1 cellular context compared by ENCODE assay signal in the genomic region with DNA sequence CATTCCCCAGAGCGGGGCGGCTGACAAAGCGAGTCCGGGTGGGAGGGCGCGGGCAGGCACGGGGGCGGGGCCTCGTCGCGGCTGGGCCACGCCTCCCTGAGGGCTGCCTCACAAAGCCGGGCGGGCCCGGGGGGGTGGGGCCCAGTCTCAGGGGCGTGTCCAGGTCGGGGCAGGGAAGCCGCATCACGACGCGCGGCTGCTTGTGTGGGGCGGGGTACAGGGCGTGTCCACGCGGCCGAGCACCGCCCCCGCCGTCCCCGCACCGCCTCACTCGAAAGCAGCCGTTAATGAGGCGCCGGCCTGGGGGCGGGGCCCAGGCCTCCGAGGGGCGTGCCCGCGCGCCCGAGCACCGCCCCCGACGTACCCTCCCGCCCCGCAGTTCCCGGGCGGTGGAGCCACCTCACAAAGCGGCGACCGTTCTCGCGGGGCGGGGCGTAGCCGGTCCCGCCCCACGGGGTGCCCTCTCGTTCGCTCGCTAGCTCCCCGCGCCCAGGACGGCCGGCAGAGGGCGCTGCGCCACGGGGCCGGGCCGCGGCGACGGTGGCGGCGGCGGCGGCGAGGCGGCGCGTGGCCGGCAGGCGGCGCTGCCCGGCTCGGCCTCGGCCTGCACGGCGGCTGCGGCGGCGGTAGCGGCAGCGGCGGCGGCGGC.
TF ChIP-seq lines count a peak whose summit lies in the region.

Gene CARM1 (plus strand): TSS at position 599 of the 649 bp plus-strand sequence. CDS start 150 bp downstream, outside the sequence.

TF ChIP-seq in K562, 482 proteins besides CTCF, POLR2A, EP300 and RAD21 (continued from another document and continues in another):
- TF ChIP-seq ZBTB12 (CRISPR knock-in tag; IDR thresholded peaks at IDR 0.05) (0 out of 2 replicates have a peak, but pooled peaks have one; percentile 44), HMGN3 (IDR thresholded peaks at IDR 0.05; ENCODE audit: borderline replicate concordance, extremely low read depth, insufficient read length, low read depth, low read length) (peak; percentile 88), NONO (IDR thresholded peaks at IDR 0.05; ENCODE audit: low read depth in 2 of 2, low read length in 1 of 2) (peak in 1 of 2 experiments; percentile 78; a peak in 2 of 4 replicates), CBFA2T3 (IDR thresholded peaks at IDR 0.05) (no peak), TFAP4 (CRISPR knock-in tag; IDR thresholded peaks at IDR 0.05; ENCODE audit: borderline replicate concordance) (peak; percentile 53), CREM (IDR thresholded peaks at IDR 0.05; ENCODE audit: low read depth) (peak; percentile 96), HSF4 (CRISPR knock-in tag; IDR thresholded peaks at IDR 0.05; ENCODE audit: borderline replicate concordance) (no peak), SMAD3 (CRISPR knock-in tag; conservative IDR thresholded peaks at IDR 0.05) (no peak), USF1 (CRISPR knock-in tag; IDR thresholded peaks at IDR 0.05) (peak; percentile 41), TFE3 (CRISPR knock-in tag; IDR thresholded peaks at IDR 0.05) (no peak), CTCFL (IDR thresholded peaks at IDR 0.05; ENCODE audit: borderline replicate concordance, insufficient read depth, low read depth, low read length, poor library complexity, severe bottlenecking) (peak; percentile 95)
- TF ChIP-seq, protein P1, sequence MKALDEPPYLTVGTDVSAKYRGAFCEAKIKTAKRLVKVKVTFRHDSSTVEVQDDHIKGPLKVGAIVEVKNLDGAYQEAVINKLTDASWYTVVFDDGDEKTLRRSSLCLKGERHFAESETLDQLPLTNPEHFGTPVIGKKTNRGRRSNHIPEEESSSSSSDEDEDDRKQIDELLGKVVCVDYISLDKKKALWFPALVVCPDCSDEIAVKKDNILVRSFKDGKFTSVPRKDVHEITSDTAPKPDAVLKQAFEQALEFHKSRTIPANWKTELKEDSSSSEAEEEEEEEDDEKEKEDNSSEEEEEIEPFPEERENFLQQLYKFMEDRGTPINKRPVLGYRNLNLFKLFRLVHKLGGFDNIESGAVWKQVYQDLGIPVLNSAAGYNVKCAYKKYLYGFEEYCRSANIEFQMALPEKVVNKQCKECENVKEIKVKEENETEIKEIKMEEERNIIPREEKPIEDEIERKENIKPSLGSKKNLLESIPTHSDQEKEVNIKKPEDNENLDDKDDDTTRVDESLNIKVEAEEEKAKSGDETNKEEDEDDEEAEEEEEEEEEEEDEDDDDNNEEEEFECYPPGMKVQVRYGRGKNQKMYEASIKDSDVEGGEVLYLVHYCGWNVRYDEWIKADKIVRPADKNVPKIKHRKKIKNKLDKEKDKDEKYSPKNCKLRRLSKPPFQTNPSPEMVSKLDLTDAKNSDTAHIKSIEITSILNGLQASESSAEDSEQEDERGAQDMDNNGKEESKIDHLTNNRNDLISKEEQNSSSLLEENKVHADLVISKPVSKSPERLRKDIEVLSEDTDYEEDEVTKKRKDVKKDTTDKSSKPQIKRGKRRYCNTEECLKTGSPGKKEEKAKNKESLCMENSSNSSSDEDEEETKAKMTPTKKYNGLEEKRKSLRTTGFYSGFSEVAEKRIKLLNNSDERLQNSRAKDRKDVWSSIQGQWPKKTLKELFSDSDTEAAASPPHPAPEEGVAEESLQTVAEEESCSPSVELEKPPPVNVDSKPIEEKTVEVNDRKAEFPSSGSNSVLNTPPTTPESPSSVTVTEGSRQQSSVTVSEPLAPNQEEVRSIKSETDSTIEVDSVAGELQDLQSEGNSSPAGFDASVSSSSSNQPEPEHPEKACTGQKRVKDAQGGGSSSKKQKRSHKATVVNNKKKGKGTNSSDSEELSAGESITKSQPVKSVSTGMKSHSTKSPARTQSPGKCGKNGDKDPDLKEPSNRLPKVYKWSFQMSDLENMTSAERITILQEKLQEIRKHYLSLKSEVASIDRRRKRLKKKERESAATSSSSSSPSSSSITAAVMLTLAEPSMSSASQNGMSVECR (CRISPR knock-in tag; IDR thresholded peaks at IDR 0.05), result 0 out of 2 replicates have a peak, but pooled peaks have one; percentile 16
- TF ChIP-seq, protein P2, sequence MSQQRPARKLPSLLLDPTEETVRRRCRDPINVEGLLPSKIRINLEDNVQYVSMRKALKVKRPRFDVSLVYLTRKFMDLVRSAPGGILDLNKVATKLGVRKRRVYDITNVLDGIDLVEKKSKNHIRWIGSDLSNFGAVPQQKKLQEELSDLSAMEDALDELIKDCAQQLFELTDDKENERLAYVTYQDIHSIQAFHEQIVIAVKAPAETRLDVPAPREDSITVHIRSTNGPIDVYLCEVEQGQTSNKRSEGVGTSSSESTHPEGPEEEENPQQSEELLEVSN (IDR thresholded peaks at IDR 0.05; ENCODE audit: borderline replicate concordance in 1 of 2, extremely low read depth in 1 of 2, insufficient read depth in 1 of 2, insufficient read length in 1 of 2, low read depth in 1 of 2, low read length in 1 of 2, poor library complexity in 1 of 2, severe bottlenecking in 1 of 2), result peak; percentile 18 to 25
- TF ChIP-seq, protein P3, sequence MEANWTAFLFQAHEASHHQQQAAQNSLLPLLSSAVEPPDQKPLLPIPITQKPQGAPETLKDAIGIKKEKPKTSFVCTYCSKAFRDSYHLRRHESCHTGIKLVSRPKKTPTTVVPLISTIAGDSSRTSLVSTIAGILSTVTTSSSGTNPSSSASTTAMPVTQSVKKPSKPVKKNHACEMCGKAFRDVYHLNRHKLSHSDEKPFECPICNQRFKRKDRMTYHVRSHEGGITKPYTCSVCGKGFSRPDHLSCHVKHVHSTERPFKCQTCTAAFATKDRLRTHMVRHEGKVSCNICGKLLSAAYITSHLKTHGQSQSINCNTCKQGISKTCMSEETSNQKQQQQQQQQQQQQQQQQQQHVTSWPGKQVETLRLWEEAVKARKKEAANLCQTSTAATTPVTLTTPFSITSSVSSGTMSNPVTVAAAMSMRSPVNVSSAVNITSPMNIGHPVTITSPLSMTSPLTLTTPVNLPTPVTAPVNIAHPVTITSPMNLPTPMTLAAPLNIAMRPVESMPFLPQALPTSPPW (CRISPR knock-in tag; IDR thresholded peaks at IDR 0.05), result peak; percentile 94
- TF ChIP-seq, protein P4, sequence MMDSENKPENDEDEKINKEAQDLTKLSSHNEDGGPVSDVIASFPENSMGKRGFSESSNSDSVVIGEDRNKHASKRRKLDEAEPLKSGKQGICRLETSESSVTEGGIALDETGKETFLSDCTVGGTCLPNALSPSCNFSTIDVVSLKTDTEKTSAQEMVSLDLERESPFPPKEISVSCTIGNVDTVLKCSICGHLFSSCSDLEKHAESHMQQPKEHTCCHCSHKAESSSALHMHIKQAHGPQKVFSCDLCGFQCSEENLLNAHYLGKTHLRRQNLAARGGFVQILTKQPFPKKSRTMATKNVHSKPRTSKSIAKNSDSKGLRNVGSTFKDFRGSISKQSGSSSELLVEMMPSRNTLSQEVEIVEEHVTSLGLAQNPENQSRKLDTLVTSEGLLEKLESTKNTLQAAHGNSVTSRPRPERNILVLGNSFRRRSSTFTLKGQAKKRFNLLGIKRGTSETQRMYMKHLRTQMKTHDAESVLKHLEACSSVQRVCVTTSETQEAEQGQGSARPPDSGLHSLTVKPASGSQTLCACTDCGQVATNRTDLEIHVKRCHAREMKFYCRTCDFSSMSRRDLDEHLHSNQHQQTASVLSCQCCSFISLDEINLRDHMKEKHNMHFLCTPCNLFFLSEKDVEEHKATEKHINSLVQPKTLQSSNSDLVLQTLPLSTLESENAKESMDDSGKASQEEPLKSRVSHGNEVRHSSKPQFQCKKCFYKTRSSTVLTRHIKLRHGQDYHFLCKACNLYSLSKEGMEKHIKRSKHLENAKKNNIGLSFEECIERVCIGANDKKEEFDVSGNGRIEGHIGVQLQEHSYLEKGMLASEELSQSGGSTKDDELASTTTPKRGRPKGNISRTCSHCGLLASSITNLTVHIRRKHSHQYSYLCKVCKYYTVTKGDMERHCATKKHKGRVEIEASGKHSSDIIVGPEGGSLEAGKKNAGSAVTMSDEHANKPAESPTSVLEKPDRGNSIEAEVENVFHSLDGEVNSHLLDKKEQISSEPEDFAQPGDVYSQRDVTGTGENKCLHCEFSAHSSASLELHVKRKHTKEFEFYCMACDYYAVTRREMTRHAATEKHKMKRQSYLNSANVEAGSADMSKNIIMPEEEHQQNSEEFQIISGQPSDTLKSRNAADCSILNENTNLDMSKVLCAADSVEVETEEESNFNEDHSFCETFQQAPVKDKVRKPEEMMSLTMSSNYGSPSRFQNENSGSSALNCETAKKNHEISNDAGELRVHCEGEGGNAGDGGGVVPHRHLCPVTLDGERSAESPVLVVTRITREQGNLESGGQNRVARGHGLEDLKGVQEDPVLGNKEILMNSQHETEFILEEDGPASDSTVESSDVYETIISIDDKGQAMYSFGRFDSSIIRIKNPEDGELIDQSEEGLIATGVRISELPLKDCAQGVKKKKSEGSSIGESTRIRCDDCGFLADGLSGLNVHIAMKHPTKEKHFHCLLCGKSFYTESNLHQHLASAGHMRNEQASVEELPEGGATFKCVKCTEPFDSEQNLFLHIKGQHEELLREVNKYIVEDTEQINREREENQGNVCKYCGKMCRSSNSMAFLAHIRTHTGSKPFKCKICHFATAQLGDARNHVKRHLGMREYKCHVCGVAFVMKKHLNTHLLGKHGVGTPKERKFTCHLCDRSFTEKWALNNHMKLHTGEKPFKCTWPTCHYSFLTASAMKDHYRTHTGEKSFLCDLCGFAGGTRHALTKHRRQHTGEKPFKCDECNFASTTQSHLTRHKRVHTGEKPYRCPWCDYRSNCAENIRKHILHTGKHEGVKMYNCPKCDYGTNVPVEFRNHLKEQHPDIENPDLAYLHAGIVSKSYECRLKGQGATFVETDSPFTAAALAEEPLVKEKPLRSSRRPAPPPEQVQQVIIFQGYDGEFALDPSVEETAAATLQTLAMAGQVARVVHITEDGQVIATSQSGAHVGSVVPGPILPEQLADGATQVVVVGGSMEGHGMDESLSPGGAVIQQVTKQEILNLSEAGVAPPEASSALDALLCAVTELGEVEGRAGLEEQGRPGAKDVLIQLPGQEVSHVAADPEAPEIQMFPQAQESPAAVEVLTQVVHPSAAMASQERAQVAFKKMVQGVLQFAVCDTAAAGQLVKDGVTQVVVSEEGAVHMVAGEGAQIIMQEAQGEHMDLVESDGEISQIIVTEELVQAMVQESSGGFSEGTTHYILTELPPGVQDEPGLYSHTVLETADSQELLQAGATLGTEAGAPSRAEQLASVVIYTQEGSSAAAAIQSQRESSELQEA (IDR thresholded peaks at IDR 0.05; ENCODE audit: low read depth), result no peak
- TF ChIP-seq, protein P5, sequence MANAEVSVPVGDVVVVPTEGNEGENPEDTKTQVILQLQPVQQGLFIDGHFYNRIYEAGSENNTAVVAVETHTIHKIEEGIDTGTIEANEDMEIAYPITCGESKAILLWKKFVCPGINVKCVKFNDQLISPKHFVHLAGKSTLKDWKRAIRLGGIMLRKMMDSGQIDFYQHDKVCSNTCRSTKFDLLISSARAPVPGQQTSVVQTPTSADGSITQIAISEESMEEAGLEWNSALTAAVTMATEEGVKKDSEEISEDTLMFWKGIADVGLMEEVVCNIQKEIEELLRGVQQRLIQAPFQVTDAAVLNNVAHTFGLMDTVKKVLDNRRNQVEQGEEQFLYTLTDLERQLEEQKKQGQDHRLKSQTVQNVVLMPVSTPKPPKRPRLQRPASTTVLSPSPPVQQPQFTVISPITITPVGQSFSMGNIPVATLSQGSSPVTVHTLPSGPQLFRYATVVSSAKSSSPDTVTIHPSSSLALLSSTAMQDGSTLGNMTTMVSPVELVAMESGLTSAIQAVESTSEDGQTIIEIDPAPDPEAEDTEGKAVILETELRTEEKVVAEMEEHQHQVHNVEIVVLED (CRISPR knock-in tag; IDR thresholded peaks at IDR 0.05), result peak; percentile 60
